In the genomic region with DNA sequence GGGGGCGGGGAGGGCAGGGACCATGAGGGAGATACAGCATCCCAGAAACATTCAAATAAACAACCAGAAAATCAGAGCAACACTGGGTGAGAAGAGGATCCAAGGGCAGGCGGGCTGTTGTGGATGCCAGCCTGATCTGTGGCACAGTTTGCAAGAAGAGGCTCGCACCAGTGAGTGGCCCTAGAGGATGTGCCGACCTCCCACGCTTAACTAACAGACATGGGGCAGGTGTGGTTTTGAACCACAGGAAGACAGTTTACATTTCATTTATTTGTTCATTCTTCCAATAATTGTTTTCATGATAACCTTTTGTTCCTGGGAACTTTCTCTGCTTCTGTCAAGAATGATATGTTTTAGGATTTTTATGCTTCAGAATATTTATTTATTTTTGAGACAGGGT, we compare ENCODE assay signal across 22 cellular contexts.
"Had no signal": no experiment of that assay in that cellular context is flagged by ENCODE, and none has a peak within 500 bp of the region (broad histone marks: within the 10 kb centered on the region; RNA-seq: fewer than 3 reads in every experiment).

No MANE protein-coding gene starts in this region.

- H3K4me3 ChIP-seq: colonic mucosa, coronary artery, dorsolateral prefrontal cortex, esophagus muscularis mucosa, esophagus squamous epithelium, gastrocnemius medialis, gastroesophageal sphincter, heart left ventricle, heart right ventricle had no signal

- DNase-seq: colonic mucosa; cortex of kidney; dermis blood vessel endothelial cell; dorsolateral prefrontal cortex; effector CD4-positive, alpha-beta T cell; effector CD8-positive, alpha-beta T cell; effector memory CD4-positive, alpha-beta T cell; effector memory CD8-positive, alpha-beta T cell; endodermal cell; erythroblast; esophagus squamous epithelium; foreskin fibroblast; foreskin keratinocyte; foreskin melanocyte; gastrocnemius medialis; glutamatergic neuron; head of caudate nucleus; heart left ventricle; heart right ventricle had no signal
